10 cellular contexts compared by ENCODE assay signal in genomic region chr16:24975428-24975889, GRCh38. TPM values are rescaled to one million over a fixed set of nuclear protein-coding genes. Genes with fewer than 3 reads are reported as not detected.
DNase-seq lines count a peak whose midpoint lies in the region; ATAC-seq and TF ChIP-seq lines count a peak whose summit lies in the region.
"Had no signal": no experiment of that assay in that cellular context is flagged by ENCODE, and none has a peak within 500 bp of the region (broad histone marks: within the 10 kb centered on the region; RNA-seq: fewer than 3 reads in every experiment).

No MANE protein-coding gene starts in this region.

- H3K9me3 ChIP-seq in SU-DHL-6 (ENCODE audit: insufficient read depth, low read length), result no peaks in the 10 kb centered on the region
- no peaks in the 10 kb centered on the region for H3K9me3 ChIP-seq in osteoblast (ENCODE audit: low read depth, low read length)

- H3K27ac Mint-ChIP-seq in GM23338 (peak overlapping the region; percentile 70; the same call in 1 of the 2 replicates), mesothelial cell of epicardium (no peak overlapping the region)

- H3K36me3 ChIP-seq in GM23338 (ENCODE audit: insufficient read depth), result no peaks in the 10 kb centered on the region
- no peaks in the 10 kb centered on the region; the same call in 1 of the 2 replicates for H3K36me3 ChIP-seq in SU-DHL-6 (ENCODE audit: low read length)
- peaks cover 56% of the 10 kb centered on the region for H3K36me3 ChIP-seq in osteoblast (ENCODE audit: insufficient read depth, low read length)

- H3K4me3 ChIP-seq in GM23338 (no peak overlapping the region), SU-DHL-6 (ENCODE audit: insufficient read depth, low read length, poor library complexity, severe bottlenecking) (no peak overlapping the region), osteoblast (ENCODE audit: insufficient read depth, low read length) (no peak overlapping the region)

- ATAC-seq in GM23338, result no peak

- no peak for TF ChIP-seq CTCF in GM23338 (conservative IDR thresholded peaks at IDR 0.05; ENCODE audit: low read depth in 2 of 2)
- no peak for TF ChIP-seq CTCF in SU-DHL-6 (IDR thresholded peaks at IDR 0.05; ENCODE audit: insufficient read depth, low read length, poor library complexity, severe bottlenecking)
- no peak for TF ChIP-seq CTCF in osteoblast (IDR thresholded peaks at IDR 0.05; ENCODE audit: extremely low read depth, low read depth, low read length)
- no peak for TF ChIP-seq CTCF in mesothelial cell of epicardium (IDR thresholded peaks at IDR 0.05; ENCODE audit: unreplicated experiment)

- H3K36me3 Mint-ChIP-seq in GM23338 (ENCODE audit: low read depth), result peaks cover 23% of the 10 kb centered on the region
- H3K36me3 Mint-ChIP-seq in mesothelial cell of epicardium, result peaks cover 25% of the 10 kb centered on the region

- peaks cover 6% of the 10 kb centered on the region; the same call in 1 of the 2 replicates for H4K20me1 ChIP-seq in GM23338 (replicated peaks; ENCODE audit: insufficient read depth)
- H4K20me1 ChIP-seq in SU-DHL-6 (ENCODE audit: low read depth, low read length), result no peaks in the 10 kb centered on the region; the same call in 1 of the 2 replicates
- H4K20me1 ChIP-seq in osteoblast (ENCODE audit: insufficient read depth, low read length), result peaks cover 9% of the 10 kb centered on the region

- peaks cover 31% of the 10 kb centered on the region for H3K79me2 ChIP-seq in GM23338 (replicated peaks; ENCODE audit: insufficient read depth)
- H3K79me2 ChIP-seq in SU-DHL-6 (ENCODE audit: insufficient read depth, low read length), result peaks cover 26% of the 10 kb centered on the region
- peaks cover 83% of the 10 kb centered on the region for H3K79me2 ChIP-seq in osteoblast (ENCODE audit: insufficient read depth, low read length)

- H3F3A ChIP-seq in GM23338 (replicated peaks; ENCODE audit: low read depth), result no peaks in the 10 kb centered on the region
- peaks cover 11% of the 10 kb centered on the region for H3F3A ChIP-seq in SU-DHL-6 (ENCODE audit: insufficient read depth)

- H3K27me3 Mint-ChIP-seq in GM23338 (ENCODE audit: insufficient read depth, low read depth, poor library complexity), result peaks cover 1% of the 10 kb centered on the region
- no peaks in the 10 kb centered on the region for H3K27me3 Mint-ChIP-seq in mesothelial cell of epicardium (ENCODE audit: low read depth)

- peaks cover 23% of the 10 kb centered on the region for H3K4me1 ChIP-seq in GM23338 (ENCODE audit: insufficient read depth)
- H3K4me1 ChIP-seq in osteoblast (ENCODE audit: insufficient read depth, low read length), result peaks cover 40% of the 10 kb centered on the region

- H3K4me3 Mint-ChIP-seq in GM23338, result no peak overlapping the region
- H3K4me3 Mint-ChIP-seq in mesothelial cell of epicardium, result no peak overlapping the region

- H3K9me2 ChIP-seq in GM23338 (ENCODE audit: insufficient read depth) (no peaks in the 10 kb centered on the region), SU-DHL-6 (replicated peaks; ENCODE audit: insufficient read depth, low read length) (no peaks in the 10 kb centered on the region)

- H3K27ac ChIP-seq in GM23338 (ENCODE audit: low read depth), result no peak overlapping the region
- peak overlapping the region; percentile 70 for H3K27ac ChIP-seq in SU-DHL-6 (ENCODE audit: low read depth, low read length)
- H3K27ac ChIP-seq in osteoblast (ENCODE audit: low read depth, low read length), result peak overlapping the region; percentile 85

- H3K4me2 ChIP-seq in GM23338, result no peak overlapping the region
- peak overlapping the region; percentile 47 for H3K4me2 ChIP-seq in SU-DHL-6 (ENCODE audit: low read depth, low read length, poor library complexity, severe bottlenecking)
- no peak overlapping the region for H3K4me2 ChIP-seq in osteoblast (ENCODE audit: insufficient read depth, low read length)

- peak overlapping the region; percentile 26; the same call in 1 of the 2 replicates for H3K9ac ChIP-seq in SU-DHL-6 (ENCODE audit: low read length)

- H3K9me3 Mint-ChIP-seq in GM23338 (no peaks in the 10 kb centered on the region), mesothelial cell of epicardium (no peaks in the 10 kb centered on the region)

- H2AFZ ChIP-seq in GM23338 (no peak overlapping the region), SU-DHL-6 (ENCODE audit: low read depth, low read length, severe bottlenecking) (no peak overlapping the region), osteoblast (ENCODE audit: low read length) (no peak overlapping the region)

- H3K27me3 ChIP-seq in GM23338 (ENCODE audit: insufficient read depth) (no peaks in the 10 kb centered on the region), SU-DHL-6 (ENCODE audit: low read length) (no peaks in the 10 kb centered on the region), osteoblast (ENCODE audit: insufficient read depth, low read length) (no peaks in the 10 kb centered on the region)

- peaks cover 26% of the 10 kb centered on the region for H3K4me1 Mint-ChIP-seq in GM23338
- H3K4me1 Mint-ChIP-seq in mesothelial cell of epicardium, result peaks cover 13% of the 10 kb centered on the region

- DNase-seq in NK-92 treated with Interleukin-12 subunit alpha and Interleukin-12 subunit beta, amount 100 ng/mL, for 24 hours (lab: John Stamatoyannopoulos, UW), result peak; percentile 66
- no peak for DNase-seq in NK-92 (lab: John Stamatoyannopoulos, UW; ENCODE audit: unreplicated experiment)
- DNase-seq in GM23338 (ENCODE audit: low spot score), result no peak
- DNase-seq in osteoblast (ENCODE audit: insufficient read length, low spot score, missing footprints), result no peak
- DNase-seq in T1000 (lab: John Stamatoyannopoulos, UW), result no peak
- no peak for DNase-seq in C1 segment of cervical spinal cord (lab: John Stamatoyannopoulos, UW)
- DNase-seq in mesothelial cell of epicardium (ENCODE audit: low spot score in 2 of 2, unreplicated experiment in 2 of 2), result no peak
- DNase-seq: 8988T, MV-4-11 had no signal

TF ChIP-seq in GM23338, 12 proteins besides CTCF, POLR2A, EP300 and RAD21 (continues in another document):
- TF ChIP-seq ZNF331 (CRISPR knock-in tag; IDR thresholded peaks at IDR 0.05; ENCODE audit: low read depth) (no peak), JUNB (IDR thresholded peaks at IDR 0.05; ENCODE audit: unreplicated experiment) (no peak), CREB1 (CRISPR knock-in tag; IDR thresholded peaks at IDR 0.05; ENCODE audit: low read depth) (no peak), EZH2phosphoT487 (IDR thresholded peaks at IDR 0.05; ENCODE audit: unreplicated experiment) (no peak), ETS1 (IDR thresholded peaks at IDR 0.05) (no peak), STAT1 (IDR thresholded peaks at IDR 0.05; ENCODE audit: unreplicated experiment) (no peak)

RNA-seq across cellular contexts. Expression of gene ARHGAP17, which starts 39.7 kb away (rescaled TPM):
- total RNA-seq in GM23338 (2014; rRNA removed; shearing (Covaris generic)), result 59.0 and 85.5 TPM in 2 replicates
- polyA plus RNA-seq in GM23338 (2016; fragmentation: Nextera tagmentation; extraction: Ambion mirVana), result 40.0 and 40.6 TPM in 2 replicates
- 34.7 and 40.1 TPM in 2 replicates for total RNA-seq in osteoblast
- total RNA-seq in mesothelial cell of epicardium, result 77.4 to 81.3 TPM (median 77.7 TPM) in 3 replicates
